18 cellular contexts compared by ENCODE assay signal in the genomic region with DNA sequence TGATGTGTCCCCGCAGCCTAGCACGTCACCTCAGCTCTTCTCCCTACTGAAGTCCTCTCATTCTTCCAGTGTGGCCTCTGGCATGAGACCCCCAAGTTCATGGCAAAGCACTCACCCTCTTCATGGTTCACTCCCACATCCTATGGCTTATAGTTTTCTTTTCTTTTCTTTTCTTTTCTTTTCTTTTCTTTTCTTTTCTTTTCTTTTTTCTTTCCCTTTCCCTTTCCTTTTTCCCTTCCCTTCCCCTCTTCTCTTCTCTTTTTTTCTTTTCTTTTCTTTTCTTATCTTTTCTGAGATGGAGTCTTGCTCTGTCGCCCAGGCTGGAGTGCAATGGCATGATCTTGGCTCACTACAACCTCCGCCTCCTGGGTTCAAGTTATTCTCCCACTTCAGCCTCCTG.
"Had no signal": no experiment of that assay in that cellular context is flagged by ENCODE, and none has a peak within 500 bp of the region (broad histone marks: within the 10 kb centered on the region; RNA-seq: fewer than 3 reads in every experiment).

No MANE protein-coding gene starts in this region.

- H3K4me3 ChIP-seq: MG63 had no signal

- H3K36me3 ChIP-seq: MG63 had no signal

- H3K27me3 ChIP-seq: MG63 had no signal

- DNase-seq: Karpas-422, Kasumi-1, MG63, MM.1S, MV-4-11, NCI-H1048, NCI-H1417 treated with DMSO at 0.1 percent for 48 hours, NCI-H1436, NCI-H1694, NCI-H1694 treated with DMSO at 0.1 percent for 48 hours, NCI-H1930, NCI-H2107, NCI-H226, NCI-H446, NCI-H446 treated with DMSO at 0.1 percent for 48 hours, NCI-H510A, NCI-H510A treated with DMSO at 0.1 percent for 48 hours, NCI-H524 had no signal

- H3K9me3 ChIP-seq: MG63 had no signal
